ENCODE assay signal across 8 cellular contexts in genomic region chr9:124285903-124286291, GRCh38. TPM values are rescaled to one million over a fixed set of nuclear protein-coding genes. Genes with fewer than 3 reads are reported as not detected.
DNase-seq lines count a peak whose midpoint lies in the region; ATAC-seq and TF ChIP-seq lines count a peak whose summit lies in the region.

No MANE protein-coding gene starts in this region.

- H3K36me3 ChIP-seq in CD4-positive, CD25-positive, alpha-beta regulatory T cell (ENCODE audit: control insufficient read depth, insufficient read depth, low read length) = no peaks in the 10 kb centered on the region
- peaks cover 40% of the 10 kb centered on the region for H3K36me3 ChIP-seq in MG63
- H3K36me3 ChIP-seq in spleen = peaks cover 0 to 13% (median 0%) of the 10 kb centered on the region in 6 donors
- H3K36me3 ChIP-seq in HAP-1 (replicated peaks) = no peaks in the 10 kb centered on the region; the same call in 1 of the 2 replicates

- H3K4me3 Mint-ChIP-seq in CD4-positive, CD25-positive, alpha-beta regulatory T cell = peak overlapping the region; percentile 20 to 93 (median 80)
- H3K4me3 Mint-ChIP-seq in activated T-helper 2 cell treated with anti-CD3 and anti-CD28 coated beads, Interferon-gamma antibody, Interleukin-2, Interleukin-4, amounts not matched to agents 10 μg/mL and 5 μg/mL and 100 μg/mL, durations not matched to agents 14 hours and 24 hours and 36 hours (ENCODE audit: low read depth) = peak overlapping the region; percentile 77

- no peaks in the 10 kb centered on the region for H3K9me3 ChIP-seq in CD4-positive, CD25-positive, alpha-beta regulatory T cell (ENCODE audit: control insufficient read depth in 2 of 2, low read length in 2 of 2)
- H3K9me3 ChIP-seq in MG63 = no peaks in the 10 kb centered on the region
- H3K9me3 ChIP-seq in spleen = no peaks in the 10 kb centered on the region
- H3K9me3 ChIP-seq in HAP-1 = no peaks in the 10 kb centered on the region

- H3K27me3 ChIP-seq in CD4-positive, CD25-positive, alpha-beta regulatory T cell (ENCODE audit: control insufficient read depth, insufficient read depth, low read length) = no peaks in the 10 kb centered on the region
- H3K27me3 ChIP-seq in MG63 (no peaks in the 10 kb centered on the region), spleen (replicated peaks in 1 of 7) (no peaks in the 10 kb centered on the region), HAP-1 (ENCODE audit: low read depth) (no peaks in the 10 kb centered on the region)

- 9 to 15% (median 10%) methylated on average over 9 of the region's 9 CpGs for WGBS in spleen, 5 donors

- H3K4me3 ChIP-seq in CD4-positive, CD25-positive, alpha-beta regulatory T cell (ENCODE audit: low read depth, low read length) = peak overlapping the region; percentile 35
- H3K4me3 ChIP-seq in MG63 = no peak overlapping the region
- peak overlapping the region in 2 of 8 donors; percentile 13 to 32 for H3K4me3 ChIP-seq in spleen
- H3K4me3 ChIP-seq in HAP-1 = no peak overlapping the region

- H3K27me3 Mint-ChIP-seq in CD4-positive, CD25-positive, alpha-beta regulatory T cell = no peaks in the 10 kb centered on the region
- no peaks in the 10 kb centered on the region for H3K27me3 Mint-ChIP-seq in activated T-helper 2 cell treated with anti-CD3 and anti-CD28 coated beads, Interferon-gamma antibody, Interleukin-2, Interleukin-4, amounts not matched to agents 10 μg/mL and 5 μg/mL and 100 μg/mL, durations not matched to agents 14 hours and 24 hours and 36 hours (ENCODE audit: low read depth)

- in situ Hi-C loops in G401 (cut with HindIII; ENCODE audit: low sequenced_read_pairs) = no loop called here
- in situ Hi-C loops in HAP-1 (cut with MboI; ENCODE audit: low sequenced_read_pairs) = no loop called here

- no peak for TF ChIP-seq CTCF in spleen (IDR thresholded peaks at IDR 0.05 in 8 of 11, conservative IDR thresholded peaks at IDR 0.05 in 3 of 11)

- no peaks in the 10 kb centered on the region for H3K36me3 Mint-ChIP-seq in CD4-positive, CD25-positive, alpha-beta regulatory T cell
- H3K36me3 Mint-ChIP-seq in activated T-helper 2 cell treated with anti-CD3 and anti-CD28 coated beads, Interferon-gamma antibody, Interleukin-2, Interleukin-4, amounts not matched to agents 10 μg/mL and 5 μg/mL and 100 μg/mL, durations not matched to agents 14 hours and 24 hours and 36 hours (ENCODE audit: low read depth) = peaks cover 8% of the 10 kb centered on the region

- no peak for TF ChIP-seq POLR2A in spleen (IDR thresholded peaks at IDR 0.05)

- peaks cover 0 to 26% (median 12%) of the 10 kb centered on the region in 4 donors for H3K4me1 Mint-ChIP-seq in CD4-positive, CD25-positive, alpha-beta regulatory T cell
- H3K4me1 Mint-ChIP-seq in activated T-helper 2 cell treated with anti-CD3 and anti-CD28 coated beads, Interferon-gamma antibody, Interleukin-2, Interleukin-4, amounts not matched to agents 10 μg/mL and 5 μg/mL and 100 μg/mL, durations not matched to agents 14 hours and 24 hours and 36 hours (ENCODE audit: low read depth) = peaks cover 47% of the 10 kb centered on the region

- peak overlapping the region; percentile 91 to 97 (median 94) for H3K27ac Mint-ChIP-seq in CD4-positive, CD25-positive, alpha-beta regulatory T cell
- H3K27ac Mint-ChIP-seq in activated T-helper 2 cell treated with anti-CD3 and anti-CD28 coated beads, Interferon-gamma antibody, Interleukin-2, Interleukin-4, amounts not matched to agents 10 μg/mL and 5 μg/mL and 100 μg/mL, durations not matched to agents 14 hours and 24 hours and 36 hours = peak overlapping the region; percentile 97

- H3K27ac ChIP-seq in CD4-positive, CD25-positive, alpha-beta regulatory T cell (ENCODE audit: insufficient read depth, low read length, poor library complexity, severe bottlenecking) = peak overlapping the region; percentile 56
- peak overlapping the region; percentile 63 to 85 (median 80) for H3K27ac ChIP-seq in spleen

- intact Hi-C loops in activated T-helper 2 cell treated with anti-CD3 and anti-CD28 coated beads, Interferon-gamma antibody, Interleukin-2, Interleukin-4, amounts not matched to agents 10 μg/mL and 5 μg/mL and 100 μg/mL, durations not matched to agents 14 hours and 24 hours and 36 hours (cut with micrococcal nuclease) = loop anchor here (1.0 to 2.0 kb wide), 4 partner anchors 32 to 159 kb away; no protein-coding TSS in a partner anchor
- intact Hi-C loops in spleen (cut with DNase I; ENCODE audit: low total_unique reads) = no loop called here

- peak in 1 of 3 donors; percentile 73 for DNase-seq in CD4-positive, CD25-positive, alpha-beta regulatory T cell
- DNase-seq in MG63 = peak; percentile 85
- DNase-seq in activated T-helper 2 cell treated with anti-CD3 and anti-CD28 coated beads, Interferon-gamma antibody, Interleukin-2, Interleukin-4, amounts not matched to agents 10 μg/mL and 5 μg/mL and 100 μg/mL, durations not matched to agents 14 hours and 24 hours and 36 hours (ENCODE audit: low spot score) = peak; percentile 27
- DNase-seq in hepatic stellate cell (ENCODE audit: low spot score) = peak; percentile 92
- DNase-seq in spleen = peak; percentile 86
- no peak for DNase-seq in G401 (ENCODE audit: low spot score)
- no peak for DNase-seq in HAP-1 (ENCODE audit: low spot score in 2 of 2)

- peaks cover 21% of the 10 kb centered on the region for H3K4me1 ChIP-seq in CD4-positive, CD25-positive, alpha-beta regulatory T cell (ENCODE audit: control insufficient read depth, insufficient read depth, low read length, poor library complexity, severe bottlenecking)
- peaks cover 58 to 98% (median 83%) of the 10 kb centered on the region in 6 donors for H3K4me1 ChIP-seq in spleen
- H3K4me1 ChIP-seq in HAP-1 = no peaks in the 10 kb centered on the region

- ATAC-seq in CD4-positive, CD25-positive, alpha-beta regulatory T cell (ENCODE audit: low read depth in 2 of 2) = peak; percentile 25 to 26
- peak; percentile 36 for ATAC-seq in GM21381 (IDR thresholded peaks at IDR 0.05; ENCODE audit: unreplicated experiment)

- no peaks in the 10 kb centered on the region for H3K9me3 Mint-ChIP-seq in CD4-positive, CD25-positive, alpha-beta regulatory T cell
- H3K9me3 Mint-ChIP-seq in activated T-helper 2 cell treated with anti-CD3 and anti-CD28 coated beads, Interferon-gamma antibody, Interleukin-2, Interleukin-4, amounts not matched to agents 10 μg/mL and 5 μg/mL and 100 μg/mL, durations not matched to agents 14 hours and 24 hours and 36 hours = no peaks in the 10 kb centered on the region

RNA-seq across cellular contexts. Expression of gene NEK6, which starts 28.1 kb away (rescaled TPM):
- total RNA-seq in CD4-positive, CD25-positive, alpha-beta regulatory T cell = 17.0 TPM
- 1 to 10 TPM; 3.5 to 6.6 (median 3.7) TPM for polyA plus RNA-seq in CD4-positive, CD25-positive, alpha-beta regulatory T cell
- total RNA-seq in MG63 (2014; rRNA removed; shearing (Covaris generic); ENCODE audit: low replicate concordance) = 25.0 and 33.1 TPM in 2 replicates
- 44.6 and 47.7 TPM in 2 replicates for total RNA-seq in activated T-helper 2 cell treated with anti-CD3 and anti-CD28 coated beads, Interferon-gamma antibody, Interleukin-2, Interleukin-4, amounts not matched to agents 10 μg/mL and 5 μg/mL and 100 μg/mL, durations not matched to agents 14 hours and 24 hours and 36 hours
- total RNA-seq in spleen = 10 to 100 TPM; 32.8 to 71.3 (median 55.0) TPM
- polyA plus RNA-seq in spleen = 10 to 100 TPM; 11.2 to 19.7 (median 11.6) TPM
- total RNA-seq in G401 (2014; rRNA removed; shearing (Covaris generic)) = 26.6 and 41.2 TPM in 2 replicates

Comparison
In these comparisons a context has a peak if more than half of its experiments do, and no peak if none do; other contexts are left out.
1. DNase-seq: peak in MG63 (single experiment), activated T-helper 2 cell treated with anti-CD3 and anti-CD28 coated beads, Interferon-gamma antibody, Interleukin-2, Interleukin-4, amounts not matched to agents 10 μg/mL and 5 μg/mL and 100 μg/mL, durations not matched to agents 14 hours and 24 hours and 36 hours (single experiment), hepatic stellate cell (single experiment) and spleen (single experiment); none in G401 (single experiment) and HAP-1 (0 of 2).